In the genomic region with DNA sequence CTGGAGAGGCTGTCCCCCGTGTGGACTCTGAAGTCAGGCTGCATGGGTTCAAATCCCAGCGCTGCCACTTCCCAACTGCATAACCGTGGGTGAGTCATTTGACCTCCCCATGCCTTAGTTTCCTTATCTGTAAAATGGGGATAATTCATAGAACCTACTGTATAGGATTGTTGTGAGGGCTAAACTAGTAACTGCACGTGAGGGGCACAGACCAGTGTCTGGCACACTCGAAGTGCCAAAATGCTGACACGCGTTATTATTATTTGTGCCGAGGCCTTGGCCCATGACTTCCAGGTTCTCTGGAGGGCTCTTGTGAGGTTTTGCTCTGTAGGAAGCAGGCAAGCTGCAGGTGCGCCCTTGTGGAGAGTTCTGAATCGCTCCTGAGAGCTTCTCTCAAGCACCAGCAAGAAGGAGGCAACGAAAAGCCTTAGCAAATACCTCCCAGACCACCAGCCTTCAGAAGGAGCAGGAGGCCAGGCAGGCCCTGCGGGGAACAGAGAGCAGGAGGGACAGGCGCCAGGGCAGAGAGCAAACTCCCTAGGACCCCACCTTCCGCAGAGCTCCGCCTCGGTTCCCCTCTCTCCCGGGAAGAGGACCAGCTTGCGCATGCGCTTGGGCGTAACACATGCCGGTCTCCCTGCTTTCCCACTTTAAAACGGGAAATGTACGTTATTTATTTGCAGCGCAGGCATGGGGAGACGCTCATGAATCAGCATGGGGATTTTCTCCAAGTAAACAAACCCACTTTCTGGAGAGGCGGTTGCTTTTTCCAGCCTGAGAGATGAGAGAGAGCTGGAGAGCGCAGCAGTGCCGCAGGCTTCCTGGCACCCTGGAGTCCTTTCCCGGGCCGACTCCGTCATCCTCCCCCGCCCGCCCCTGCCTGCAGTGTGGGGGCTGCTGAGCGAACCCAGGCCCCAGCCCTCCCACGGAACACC, we compare ENCODE assay signal across 9 cellular contexts. TPM values are rescaled to one million over a fixed set of nuclear protein-coding genes. Genes with fewer than 3 reads are reported as not detected.
DNase-seq lines count a peak whose midpoint lies in the region; ATAC-seq and TF ChIP-seq lines count a peak whose summit lies in the region.
"Had no signal": no experiment of that assay in that cellular context is flagged by ENCODE, and none has a peak within 500 bp of the region (broad histone marks: within the 10 kb centered on the region; RNA-seq: fewer than 3 reads in every experiment).

No MANE protein-coding gene starts in this region.

- intact Hi-C loops in adrenal gland (cut with DNase I): no loop called here

- no peak for ATAC-seq in HG02588 (IDR thresholded peaks at IDR 0.05; ENCODE audit: unreplicated experiment)

- H3K36me3 ChIP-seq in ES-I3 (ENCODE audit: insufficient read depth, low read length) (no peaks in the 10 kb centered on the region), iPS-15b (ENCODE audit: control insufficient read depth, insufficient read depth, low read length) (no peaks in the 10 kb centered on the region), adrenal gland (replicated peaks in 1 of 2) (no peaks in the 10 kb centered on the region)

- H3K27me3 ChIP-seq in iPS-15b (ENCODE audit: control insufficient read depth, insufficient read depth, low read length) (peaks cover 13% of the 10 kb centered on the region), adrenal gland (no peaks in the 10 kb centered on the region)

- H3K9ac ChIP-seq in ES-I3 (ENCODE audit: low read depth, low read length) (peak overlapping the region; percentile 74), iPS-15b (ENCODE audit: low read depth, low read length) (peak overlapping the region; percentile 84)

- DNase-seq in astrocyte of the hippocampus (ENCODE audit: low read depth, low spot score) (peak; percentile 64), putamen (ENCODE audit: low spot score) (peak; percentile 72), adrenal gland (no peak), foreskin melanocyte (no peak), NCI-H2029 (lab: John Stamatoyannopoulos, UW) (no peak)
- DNase-seq: COR-L47 had no signal

- peak overlapping the region; percentile 72 for H3K4me3 ChIP-seq in iPS-15b (ENCODE audit: low read depth, low read length)
- no peak overlapping the region for H3K4me3 ChIP-seq in adrenal gland

- H3K27ac ChIP-seq in adrenal gland: no peak overlapping the region

- no peak for TF ChIP-seq POLR2A in adrenal gland (IDR thresholded peaks at IDR 0.05)

- H3K4me1 ChIP-seq in ES-I3 (ENCODE audit: insufficient read depth, low read length) (no peaks in the 10 kb centered on the region), iPS-15b (ENCODE audit: control insufficient read depth, insufficient read depth, low read length) (no peaks in the 10 kb centered on the region), adrenal gland (replicated peaks in 1 of 2) (no peaks in the 10 kb centered on the region)

- TF ChIP-seq CTCF in adrenal gland (IDR thresholded peaks at IDR 0.05): no peak

- WGBS in adrenal gland, 4 donors: 18 to 50% (median 23%) methylated on average over 12 to 35 of the region's 35 CpGs

- no peaks in the 10 kb centered on the region for H3K9me3 ChIP-seq in ES-I3 (ENCODE audit: control insufficient read depth, insufficient read depth, low read length)
- no peaks in the 10 kb centered on the region for H3K9me3 ChIP-seq in iPS-15b (ENCODE audit: control insufficient read depth, insufficient read depth, low read length)
- no peaks in the 10 kb centered on the region for H3K9me3 ChIP-seq in adrenal gland (replicated peaks in 1 of 3)

RNA-seq across cellular contexts. Expression of gene SORCS3, which starts 39.6 kb away (rescaled TPM):
- 1 to 10 TPM in 3 of 8 donors, under 1 TPM in 3, not detected in 2; 0.22 to 3.4 (median 1.1) TPM for total RNA-seq in adrenal gland
- polyA plus RNA-seq in adrenal gland: 1 to 10 TPM in 2 of 3 donors, under 1 TPM in 1; 0.64 to 2.4 (median 2.2) TPM

Comparison
In these comparisons a context has a peak if more than half of its experiments do, and no peak if none do; other contexts are left out.
1. DNase-seq: peak in astrocyte of the hippocampus (single experiment) and putamen (single experiment); none in adrenal gland (0 of 7), foreskin melanocyte (single experiment) and NCI-H2029 (single experiment).